In the genomic region with DNA sequence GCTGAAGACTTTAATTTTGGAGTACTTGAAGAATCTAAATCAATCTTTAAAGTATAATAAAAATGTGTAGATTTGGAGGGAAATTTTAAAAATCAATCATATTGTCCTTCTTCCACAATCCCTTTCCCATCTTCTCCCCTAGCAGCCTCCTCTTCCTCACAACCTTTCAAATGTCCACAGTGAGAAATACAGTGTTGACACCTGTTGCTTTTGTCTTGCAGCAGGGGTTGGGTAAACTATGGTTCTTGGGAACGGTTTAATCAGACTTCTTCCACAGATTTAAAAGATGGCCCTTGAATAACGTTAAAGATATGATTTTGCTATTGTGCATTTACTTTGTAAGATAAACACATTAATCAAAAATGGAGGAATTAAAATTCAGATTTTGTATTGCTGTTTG, we compare ENCODE assay signal across 16 cellular contexts.
DNase-seq lines count a peak whose midpoint lies in the region; ATAC-seq, FAIRE-seq and TF ChIP-seq lines count a peak whose summit lies in the region.
"Had no signal": no experiment of that assay in that cellular context is flagged by ENCODE, and none has a peak within 500 bp of the region (broad histone marks: within the 10 kb centered on the region; RNA-seq: fewer than 3 reads in every experiment).

No MANE protein-coding gene starts in this region.

- CTCF ChIA-PET in HCT116 (lab: Charles Lee), result no interaction called here
- CTCF ChIA-PET in PC-3 (lab: Charles Lee), result no interaction called here

- H3K36me3 Mint-ChIP-seq in endothelial cell (ENCODE audit: low read depth, unreplicated experiment) (peaks cover 10% of the 10 kb centered on the region), neural progenitor cell (no peaks in the 10 kb centered on the region)

- no peak overlapping the region for H3K9ac ChIP-seq in HCT116 (ENCODE audit: low read length)
- H3K9ac ChIP-seq in PC-3 (ENCODE audit: low read length), result no peak overlapping the region
- H3K9ac ChIP-seq in neural progenitor cell, result no peak overlapping the region

- H3K9me3 Mint-ChIP-seq in endothelial cell (ENCODE audit: unreplicated experiment) (no peaks in the 10 kb centered on the region), neural progenitor cell (no peaks in the 10 kb centered on the region)

- ATAC-seq in HCT116 (no peak), PC-3 (no peak), GM18511 (IDR thresholded peaks at IDR 0.05; ENCODE audit: unreplicated experiment) (no peak)

- H3K27me3 Mint-ChIP-seq in endothelial cell (ENCODE audit: unreplicated experiment) (peaks cover 5% of the 10 kb centered on the region), neural progenitor cell (ENCODE audit: insufficient read depth, low read depth) (peaks cover 11% of the 10 kb centered on the region)

- H3K36me3 ChIP-seq in HCT116 (ENCODE audit: control insufficient read depth in 1 of 2, insufficient read depth in 2 of 2, low read length in 2 of 2) (no peaks in the 10 kb centered on the region), PC-3 (ENCODE audit: low read depth, low read length) (no peaks in the 10 kb centered on the region), neural progenitor cell (no peaks in the 10 kb centered on the region)

- DNase-seq in HCT116 (ENCODE audit: low read depth, low spot score) (no peak), PC-3 (no peak), endothelial cell (ENCODE audit: low spot score) (no peak), neural progenitor cell (ENCODE audit: low spot score) (no peak), hypothalamus (lab: John Stamatoyannopoulos, UW) (no peak), RCC 7860 (ENCODE audit: low spot score) (no peak)
- DNase-seq in activated naive CD4-positive, alpha-beta T cell treated with Interleukin-2 at 50 U/mL for 16 hours, result no peak
- DNase-seq: C1 segment of cervical spinal cord, DMS79, GOT3, NCI-H1105 treated with DMSO at 0.1 percent for 48 hours, NCI-H748 treated with DMSO at 0.1 percent for 48 hours, OCI-M1 had no signal

- H3K27ac ChIP-seq in HCT116 (ENCODE audit: low read depth, low read length) (no peak overlapping the region), PC-3 (ENCODE audit: low read length) (peak overlapping the region; percentile 60), neural progenitor cell (peak overlapping the region; percentile 43)

- H3F3A ChIP-seq in PC-3 (ENCODE audit: low read length, unreplicated experiment) (no peaks in the 10 kb centered on the region), neural progenitor cell (ENCODE audit: low read depth) (peaks cover 25% of the 10 kb centered on the region)

- H3K4me1 Mint-ChIP-seq in endothelial cell (ENCODE audit: unreplicated experiment) (peaks cover 39% of the 10 kb centered on the region), neural progenitor cell (peaks cover 45% of the 10 kb centered on the region)

- no peaks in the 10 kb centered on the region for H3K27me3 ChIP-seq in HCT116 (ENCODE audit: insufficient read depth, low read length)
- H3K27me3 ChIP-seq in PC-3 (ENCODE audit: low read length), result no peaks in the 10 kb centered on the region
- no peaks in the 10 kb centered on the region for H3K27me3 ChIP-seq in neural progenitor cell

- no TSS peak for BruUV-seq in HCT116 (replicated peaks; lab: Mats Ljungman, UMichigan)
- no TSS peak for BruUV-seq in PC-3 (replicated peaks; lab: Mats Ljungman, UMichigan)

- H3K4me3 Mint-ChIP-seq in endothelial cell (ENCODE audit: unreplicated experiment) (no peak overlapping the region), neural progenitor cell (no peak overlapping the region)

- peaks cover 8 to 33% of the 10 kb centered on the region in 2 experiments for H3K4me1 ChIP-seq in HCT116 (ENCODE audit: control insufficient read depth in 1 of 2, insufficient read depth in 2 of 2, low read length in 2 of 2)
- peaks cover 27% of the 10 kb centered on the region for H3K4me1 ChIP-seq in PC-3 (ENCODE audit: insufficient read depth, low read length)
- peaks cover 20% of the 10 kb centered on the region for H3K4me1 ChIP-seq in neural progenitor cell

- TF ChIP-seq POLR2A in HCT116 (IDR thresholded peaks at IDR 0.05; ENCODE audit: borderline replicate concordance, extremely low read depth, insufficient read depth, insufficient read length), result no peak

- no peak for TF ChIP-seq RAD21 in HCT116 (IDR thresholded peaks at IDR 0.05; ENCODE audit: low read depth)

- POLR2A ChIA-PET in HCT116 (lab: Charles Lee), result no interaction called here
- POLR2A ChIA-PET in PC-3 (lab: Charles Lee; ENCODE audit: unreplicated experiment), result interaction anchor here (0.6 kb wide), 1 partner anchor 225 kb away, joined by 3 read pairs; no protein-coding TSS in a partner anchor

- intact Hi-C loops in HCT116 (cut with micrococcal nuclease), result loop anchor here (5.0 kb wide), 1 partner anchor 828 kb away; no protein-coding TSS in a partner anchor
- intact Hi-C loops in PC-3 (cut with micrococcal nuclease), result no loop called here

- no peaks in the 10 kb centered on the region for H4K20me1 ChIP-seq in HCT116 (ENCODE audit: insufficient read depth)
- H4K20me1 ChIP-seq in PC-3 (ENCODE audit: low read length), result no peaks in the 10 kb centered on the region
- no peaks in the 10 kb centered on the region for H4K20me1 ChIP-seq in neural progenitor cell (ENCODE audit: low read depth)

- peak overlapping the region; percentile 81 for H3K27ac Mint-ChIP-seq in endothelial cell (ENCODE audit: unreplicated experiment)
- H3K27ac Mint-ChIP-seq in neural progenitor cell, result no peak overlapping the region

- FAIRE-seq in RCC 7860 (lab: Jason Lieb, UNC), result no peak
- FAIRE-seq: GM12892, GM18507 had no signal

- H3K79me2 ChIP-seq in HCT116 (ENCODE audit: insufficient read depth, low read length), result no peaks in the 10 kb centered on the region
- H3K79me2 ChIP-seq in PC-3 (ENCODE audit: low read length), result no peaks in the 10 kb centered on the region
- H3K79me2 ChIP-seq in neural progenitor cell (ENCODE audit: low read depth), result no peaks in the 10 kb centered on the region

- H3K9me2 ChIP-seq in HCT116 (ENCODE audit: insufficient read depth) (no peaks in the 10 kb centered on the region), PC-3 (replicated peaks; ENCODE audit: low read length) (no peaks in the 10 kb centered on the region)

- H3K4me3 ChIP-seq in HCT116 (replicated peaks in 1 of 2; ENCODE audit: low read depth in 1 of 2, low read length in 2 of 2) (no peak overlapping the region), PC-3 (ENCODE audit: low read length) (no peak overlapping the region), neural progenitor cell (peak overlapping the region; percentile 1)

- RAD21 ChIA-PET in HCT116 (lab: Charles Lee; ENCODE audit: low non-redundant PET in 1 of 2, low total read pairs in 2 of 2, uncharacterized antibody in 2 of 2, unreplicated experiment in 2 of 2), result no interaction called here

- H2AFZ ChIP-seq in HCT116 (ENCODE audit: low read depth, low read length, poor library complexity, severe bottlenecking), result peak overlapping the region; percentile 91
- no peak overlapping the region for H2AFZ ChIP-seq in PC-3 (ENCODE audit: low read length)
- H2AFZ ChIP-seq in neural progenitor cell (replicated peaks), result no peak overlapping the region

- H3K4me2 ChIP-seq in HCT116 (ENCODE audit: low read length) (no peak overlapping the region), PC-3 (ENCODE audit: low read length) (no peak overlapping the region), neural progenitor cell (peak overlapping the region; percentile 37)

- TF ChIP-seq CTCF in HCT116 (IDR thresholded peaks at IDR 0.05 in 2 of 3, conservative IDR thresholded peaks at IDR 0.05 in 1 of 3; ENCODE audit: borderline replicate concordance in 1 of 3, insufficient read depth in 1 of 3, low read depth in 2 of 3, low read length in 2 of 3) (no peak), PC-3 (conservative IDR thresholded peaks at IDR 0.05; ENCODE audit: low read depth, low read length) (no peak), endothelial cell (IDR thresholded peaks at IDR 0.05; ENCODE audit: unreplicated experiment) (no peak), neural progenitor cell (IDR thresholded peaks at IDR 0.05) (no peak)

- H3K9me3 ChIP-seq in HCT116 (ENCODE audit: control insufficient read depth in 1 of 2, insufficient read depth in 1 of 2, low read depth in 1 of 2, low read length in 2 of 2), result no peaks in the 10 kb centered on the region
- no peaks in the 10 kb centered on the region for H3K9me3 ChIP-seq in PC-3 (ENCODE audit: low read length)
- no peaks in the 10 kb centered on the region for H3K9me3 ChIP-seq in neural progenitor cell (ENCODE audit: low read depth)

TF ChIP-seq in HCT116, 20 proteins besides CTCF, POLR2A, EP300 and RAD21:
- TF ChIP-seq EGR1 (IDR thresholded peaks at IDR 0.05; ENCODE audit: low read depth) (no peak), POLR2AphosphoS5 (IDR thresholded peaks at IDR 0.05; ENCODE audit: low read depth, low read length) (no peak), TCF7L2 (IDR thresholded peaks at IDR 0.05; ENCODE audit: borderline replicate concordance, extremely low read depth, insufficient read depth, insufficient read length) (no peak), ELF1 (IDR thresholded peaks at IDR 0.05; ENCODE audit: borderline replicate concordance, low read depth) (no peak), YY1 (IDR thresholded peaks at IDR 0.05; ENCODE audit: extremely low read depth, insufficient replicate concordance, low read depth, low read length) (no peak), JUND (IDR thresholded peaks at IDR 0.05) (no peak), SIN3A (IDR thresholded peaks at IDR 0.05; ENCODE audit: low read depth) (no peak), ZFX (IDR thresholded peaks at IDR 0.05) (no peak), CEBPB (IDR thresholded peaks at IDR 0.05; ENCODE audit: low read depth) (no peak), EZH2 (IDR thresholded peaks at IDR 0.05) (no peak)
